In genomic region chr1:42017259-42017658, GRCh38 we compare ENCODE assay signal across 16 cellular contexts.
DNase-seq lines count a peak whose midpoint lies in the region; ATAC-seq and TF ChIP-seq lines count a peak whose summit lies in the region.
"Had no signal": no experiment of that assay in that cellular context is flagged by ENCODE, and none has a peak within 500 bp of the region (broad histone marks: within the 10 kb centered on the region; RNA-seq: fewer than 3 reads in every experiment).

No MANE protein-coding gene starts in this region.

- H3K9me3 Mint-ChIP-seq in activated naive CD4-positive, alpha-beta T cell treated with anti-CD3 and anti-CD28 coated beads, Interleukin-2, amount 50 U/mL, for 72 hours = peaks cover 4 to 19% of the 10 kb centered on the region in 2 donors
- H3K9me3 Mint-ChIP-seq in stimulated activated naive B cell treated with anti-CD40 and anti-IgM and Interleukin-4, amounts not matched to agents 10 μg/mL and 1 μg/mL and 100 μg/mL, for 72 hours = no peaks in the 10 kb centered on the region
- H3K9me3 Mint-ChIP-seq: activated B cell treated with CpG ODN at 0.5 μM for 24 hours had no signal

- POLR2A ChIA-PET in HEK293T (lab: Yijun Ruan, JAX) = no interaction called here

- DNase-seq in activated naive CD4-positive, alpha-beta T cell treated with anti-CD3 and anti-CD28 coated beads, Interleukin-2, amount 50 U/mL, for 72 hours (ENCODE audit: low spot score in 2 of 2) = peak in 1 of 2 donors; percentile 22
- DNase-seq in activated naive CD4-positive, alpha-beta T cell (lab: John Stamatoyannopoulos, UW) = no peak
- DNase-seq in stimulated activated naive B cell treated with anti-CD40 and anti-IgM and Interleukin-4, amounts not matched to agents 10 μg/mL and 1 μg/mL and 100 μg/mL, for 72 hours = no peak
- DNase-seq in HEK293T (ENCODE audit: extremely low spot score) (no peak), GF-D8 (lab: John Stamatoyannopoulos, UW) (no peak)
- DNase-seq: activated B cell treated with CpG ODN at 0.5 μM for 24 hours; amygdala; GM23248; MV-4-11; NCI-H2227 treated with DMSO at 0.1 percent for 48 hours; NCI-H82; stimulated activated CD4-positive, alpha-beta T cell treated with anti-CD3 and anti-CD28 coated beads, Interleukin-1b, Interleukin-23, amount 100 ng/mL, for 48 hours had no signal

- H3K27me3 Mint-ChIP-seq in stimulated activated naive B cell treated with anti-CD40 and anti-IgM and Interleukin-4, amounts not matched to agents 10 μg/mL and 1 μg/mL and 100 μg/mL, for 72 hours = peaks cover 0 to 6% of the 10 kb centered on the region in 2 donors

- ATAC-seq in activated naive CD4-positive, alpha-beta T cell treated with anti-CD3 and anti-CD28 coated beads, Interleukin-2, amount 50 U/mL, for 72 hours = peak; percentile 100
- ATAC-seq in GM19463 (IDR thresholded peaks at IDR 0.05; ENCODE audit: unreplicated experiment) (peak; percentile 84), HG03196 (IDR thresholded peaks at IDR 0.05; ENCODE audit: unreplicated experiment) (peak; percentile 49), HG03097 (IDR thresholded peaks at IDR 0.05; ENCODE audit: low FRiP score, unreplicated experiment) (no peak)
- ATAC-seq in stimulated activated naive B cell treated with anti-CD40 and anti-IgM and Interleukin-4, amounts not matched to agents 10 μg/mL and 1 μg/mL and 100 μg/mL, for 72 hours (replicated peaks) = peak; percentile 67 to 98
- ATAC-seq: gastroesophageal sphincter had no signal

- no peak overlapping the region for H3K27ac Mint-ChIP-seq in activated naive CD4-positive, alpha-beta T cell treated with anti-CD3 and anti-CD28 coated beads, Interleukin-2, amount 50 U/mL, for 72 hours
- no peak overlapping the region for H3K27ac Mint-ChIP-seq in stimulated activated naive B cell treated with anti-CD40 and anti-IgM and Interleukin-4, amounts not matched to agents 10 μg/mL and 1 μg/mL and 100 μg/mL, for 72 hours
- H3K27ac Mint-ChIP-seq: activated B cell treated with CpG ODN at 0.5 μM for 24 hours had no signal

- CTCF ChIA-PET in HEK293T (lab: Yijun Ruan, JAX) = no interaction called here

- H3K36me3 Mint-ChIP-seq in activated naive CD4-positive, alpha-beta T cell treated with anti-CD3 and anti-CD28 coated beads, Interleukin-2, amount 50 U/mL, for 72 hours = peaks cover 0 to 30% of the 10 kb centered on the region in 2 donors
- peaks cover 0 to 2% of the 10 kb centered on the region in 2 donors for H3K36me3 Mint-ChIP-seq in stimulated activated naive B cell treated with anti-CD40 and anti-IgM and Interleukin-4, amounts not matched to agents 10 μg/mL and 1 μg/mL and 100 μg/mL, for 72 hours

- H3K4me3 Mint-ChIP-seq in stimulated activated naive B cell treated with anti-CD40 and anti-IgM and Interleukin-4, amounts not matched to agents 10 μg/mL and 1 μg/mL and 100 μg/mL, for 72 hours = no peak overlapping the region
- H3K4me3 Mint-ChIP-seq: activated B cell treated with CpG ODN at 0.5 μM for 24 hours had no signal

- H3K4me1 Mint-ChIP-seq in stimulated activated naive B cell treated with anti-CD40 and anti-IgM and Interleukin-4, amounts not matched to agents 10 μg/mL and 1 μg/mL and 100 μg/mL, for 72 hours = peaks cover 8 to 13% of the 10 kb centered on the region in 2 donors

TF ChIP-seq in HEK293T, 16 proteins besides CTCF, POLR2A, EP300 and RAD21:
- TF ChIP-seq TARDBP (IDR thresholded peaks at IDR 0.05) = no peak
- no peak for TF ChIP-seq NFRKB (IDR thresholded peaks at IDR 0.05)
- no peak for TF ChIP-seq PKNOX1 (IDR thresholded peaks at IDR 0.05)
- TF ChIP-seq ARNT (IDR thresholded peaks at IDR 0.05) = no peak
- no peak for TF ChIP-seq SP1 (IDR thresholded peaks at IDR 0.05)
- TF ChIP-seq CTBP1 (IDR thresholded peaks at IDR 0.05; ENCODE audit: borderline replicate concordance) = no peak
- TF ChIP-seq FOXK2 (IDR thresholded peaks at IDR 0.05) = no peak
- TF ChIP-seq FOXA1 (IDR thresholded peaks at IDR 0.05) = no peak
- no peak for TF ChIP-seq SUZ12 (IDR thresholded peaks at IDR 0.05)
- no peak for TF ChIP-seq LEF1 (IDR thresholded peaks at IDR 0.05; ENCODE audit: borderline replicate concordance)
- TF ChIP-seq BHLHE40 (IDR thresholded peaks at IDR 0.05; ENCODE audit: borderline replicate concordance) = no peak
- no peak for TF ChIP-seq HDGF (IDR thresholded peaks at IDR 0.05; ENCODE audit: borderline replicate concordance)
- no peak for TF ChIP-seq ZNF384 (IDR thresholded peaks at IDR 0.05)
- TF ChIP-seq ELF4 (IDR thresholded peaks at IDR 0.05) = no peak
- TF ChIP-seq L3MBTL2 (conservative IDR thresholded peaks at IDR 0.05) = no peak
- no peak for TF ChIP-seq FOXM1 (IDR thresholded peaks at IDR 0.05; ENCODE audit: borderline replicate concordance)
